Comparison of ENCODE assay signal across 14 cellular contexts in genomic region chr4:52750213-52750612, GRCh38. TPM values are rescaled to one million over a fixed set of nuclear protein-coding genes. Genes with fewer than 3 reads are reported as not detected.
DNase-seq lines count a peak whose midpoint lies in the region; ATAC-seq, FAIRE-seq and TF ChIP-seq lines count a peak whose summit lies in the region.
"Had no signal": no experiment of that assay in that cellular context is flagged by ENCODE, and none has a peak within 500 bp of the region (broad histone marks: within the 10 kb centered on the region; RNA-seq: fewer than 3 reads in every experiment).

No MANE protein-coding gene starts in this region.

- H3K18ac ChIP-seq in H9 (ENCODE audit: insufficient read length, low read depth, low read length): no peak overlapping the region

- TF ChIP-seq RAD21 in K562 (CRISPR knock-in tag; conservative IDR thresholded peaks at IDR 0.05 in 1 of 2, IDR thresholded peaks at IDR 0.05 in 1 of 2): no peak

- no peak overlapping the region for H3K56ac ChIP-seq in H9 (ENCODE audit: insufficient read length, low read depth, low read length)

- no peak for DNase-seq in T-helper 1 cell
- DNase-seq in H9: no peak
- no peak for DNase-seq in K562 (ENCODE audit: extremely low read depth in 1 of 4, low spot score in 3 of 4)
- no peak for DNase-seq in natural killer cell treated with Interleukin-12 subunit alpha and Interleukin-12 subunit beta and Interleukin-15 and Interleukin-18, amount 100 ng/mL, for 72 hours (ENCODE audit: low spot score)
- no peak for DNase-seq in NK-92 treated with Interleukin-12 subunit alpha and Interleukin-12 subunit beta, amount 100 ng/mL, for 24 hours (lab: John Stamatoyannopoulos, UW)
- DNase-seq in pons (ENCODE audit: low spot score): no peak
- DNase-seq in NCI-H2171 treated with DMSO at 0.1 percent for 48 hours (lab: John Stamatoyannopoulos, UW): no peak
- DNase-seq: left cardiac atrium; NCI-H2029 treated with DMSO at 0.1 percent for 48 hours; NCI-H69; stimulated activated naive B cell treated with anti-CD40 and anti-IgM and Interleukin-4, amounts not matched to agents 10 μg/mL and 1 μg/mL and 100 μg/mL, for 72 hours had no signal

- H2AK5ac ChIP-seq in H9 (ENCODE audit: insufficient read length, low read length): no peak overlapping the region

- no peaks in the 10 kb centered on the region for H3K79me1 ChIP-seq in H9 (ENCODE audit: insufficient read depth, low read depth, low read length, poor library complexity, severe bottlenecking)

- H3T11ph ChIP-seq in H9 (ENCODE audit: low read length): no peak overlapping the region

- no peak overlapping the region for H2AFZ ChIP-seq in H9 (ENCODE audit: low read length)
- no peak overlapping the region for H2AFZ ChIP-seq in K562 (ENCODE audit: low read depth, low read length)

- no peak overlapping the region for H4K91ac ChIP-seq in H9 (ENCODE audit: insufficient read length, low read depth, low read length)

- H3K79me2 ChIP-seq in H9 (ENCODE audit: insufficient read depth, low read length) (no peaks in the 10 kb centered on the region), K562 (ENCODE audit: control insufficient read depth, insufficient read depth, low read length) (no peaks in the 10 kb centered on the region)

- no peak for FAIRE-seq in K562 (lab: Jason Lieb, UNC)
- FAIRE-seq: A204.1, D721Med had no signal

- no peak overlapping the region for H3K4ac ChIP-seq in H9 (ENCODE audit: low read depth, low read length)

- in situ Hi-C loops in K562 (cut with MboI): no loop called here

- H2BK5ac ChIP-seq in H9 (ENCODE audit: insufficient read length, low read length): no peak overlapping the region

- no peak for ATAC-seq in K562
- ATAC-seq in natural killer cell treated with Interleukin-12 subunit alpha and Interleukin-12 subunit beta and Interleukin-15 and Interleukin-18, amount 100 ng/mL, for 72 hours: no peak

- H3K27ac ChIP-seq in H9 (ENCODE audit: insufficient read length, low read depth, low read length): no peak overlapping the region
- H3K27ac ChIP-seq in K562 (ENCODE audit: extremely low read depth, low read depth, low read length): no peak overlapping the region

- H3K4me1 Mint-ChIP-seq in T-helper 1 cell treated with Interleukin-12 subunit alpha and Interleukin-12 subunit beta and Interleukin-4 antibody, amounts not matched to agents 30 μg/mL and 1 μg/mL, for 36 hours (ENCODE audit: low read depth): peaks cover 11% of the 10 kb centered on the region
- H3K4me1 Mint-ChIP-seq in H9: peaks cover 4% of the 10 kb centered on the region in 2 experiments
- peaks cover 0 to 3% of the 10 kb centered on the region in 2 donors for H3K4me1 Mint-ChIP-seq in natural killer cell treated with Interleukin-12 subunit alpha and Interleukin-12 subunit beta and Interleukin-15 and Interleukin-18, amount 100 ng/mL, for 72 hours (ENCODE audit: low read depth in 2 of 2)

- BruUV-seq in K562 (replicated peaks; lab: Mats Ljungman, UMichigan): no TSS peak

- POLR2A ChIA-PET in K562 (lab: Yijun Ruan, JAX): no interaction called here

- no peak for TF ChIP-seq CTCF in H9 (conservative IDR thresholded peaks at IDR 0.05)
- TF ChIP-seq CTCF in K562 (IDR thresholded peaks at IDR 0.05 in 2 of 3, conservative IDR thresholded peaks at IDR 0.05 in 1 of 3; ENCODE audit: insufficient read depth in 2 of 3, low read depth in 1 of 3, low read length in 3 of 3): no peak

- no peak for TF ChIP-seq EP300 in K562 (IDR thresholded peaks at IDR 0.05; ENCODE audit: low read length)

- no peak for TF ChIP-seq POLR2A in K562 (conservative IDR thresholded peaks at IDR 0.05)

- no peaks in the 10 kb centered on the region for H4K20me1 ChIP-seq in H9 (ENCODE audit: control insufficient read depth, insufficient read depth, insufficient read length)
- H4K20me1 ChIP-seq in K562 (replicated peaks; ENCODE audit: control insufficient read depth, insufficient read depth, low read length): no peaks in the 10 kb centered on the region

- peak overlapping the region; percentile 3 for H3K9ac ChIP-seq in H9 (ENCODE audit: extremely low read depth, insufficient read length, low read length)
- no peak overlapping the region for H3K9ac ChIP-seq in K562 (ENCODE audit: insufficient read depth in 1 of 2, low read depth in 2 of 2, low read length in 2 of 2)

- no peak overlapping the region for H3K23ac ChIP-seq in H9 (ENCODE audit: insufficient read length, low read depth, low read length)

- intact Hi-C loops in K562 (cut with micrococcal nuclease): no loop called here

- no peaks in the 10 kb centered on the region for H3K36me3 Mint-ChIP-seq in T-helper 1 cell treated with Interleukin-12 subunit alpha and Interleukin-12 subunit beta and Interleukin-4 antibody, amounts not matched to agents 30 μg/mL and 1 μg/mL, for 36 hours (ENCODE audit: low read depth)
- H3K36me3 Mint-ChIP-seq in H9 (ENCODE audit: insufficient read depth in 1 of 3, low read depth in 3 of 3): peaks cover 29 to 47% (median 30%) of the 10 kb centered on the region in 3 experiments
- H3K36me3 Mint-ChIP-seq in natural killer cell treated with Interleukin-12 subunit alpha and Interleukin-12 subunit beta and Interleukin-15 and Interleukin-18, amount 100 ng/mL, for 72 hours: peaks cover 5% of the 10 kb centered on the region
- H3K36me3 Mint-ChIP-seq: stimulated activated naive B cell treated with anti-CD40 and anti-IgM and Interleukin-4, amounts not matched to agents 10 μg/mL and 1 μg/mL and 100 μg/mL, for 72 hours had no signal

- CTCF ChIA-PET in K562 (lab: Yijun Ruan, JAX; ENCODE audit: low intra/inter-chr PET ratio): no interaction called here

- H3K9me3 ChIP-seq in H9 (ENCODE audit: control insufficient read depth, low read depth, low read length) (no peaks in the 10 kb centered on the region), K562 (replicated peaks; ENCODE audit: control insufficient read depth, insufficient read depth, low read depth, low read length) (no peaks in the 10 kb centered on the region)

- no peak overlapping the region for H4K5ac ChIP-seq in H9 (ENCODE audit: insufficient read length, low read depth, low read length)

- no peaks in the 10 kb centered on the region for H3K23me2 ChIP-seq in H9 (ENCODE audit: insufficient read length, low read depth, low read length, poor library complexity, severe bottlenecking)

- no peak overlapping the region for H3K14ac ChIP-seq in H9 (ENCODE audit: insufficient read depth, low read length)

- H3K4me3 Mint-ChIP-seq in T-helper 1 cell treated with Interleukin-12 subunit alpha and Interleukin-12 subunit beta and Interleukin-4 antibody, amounts not matched to agents 30 μg/mL and 1 μg/mL, for 36 hours: peak overlapping the region; percentile 30
- H3K4me3 Mint-ChIP-seq in H9: peak overlapping the region; percentile 56 to 74
- peak overlapping the region; percentile 54 for H3K4me3 Mint-ChIP-seq in natural killer cell treated with Interleukin-12 subunit alpha and Interleukin-12 subunit beta and Interleukin-15 and Interleukin-18, amount 100 ng/mL, for 72 hours

- no peaks in the 10 kb centered on the region; the same call in 1 of the 2 replicates for H3K27me3 ChIP-seq in H9 (ENCODE audit: insufficient read depth, low read length)
- peaks cover 16 to 50% of the 10 kb centered on the region in 2 experiments for H3K27me3 ChIP-seq in K562 (ENCODE audit: control insufficient read depth in 2 of 2, insufficient read depth in 2 of 2, low read length in 2 of 2)

- H3K27ac Mint-ChIP-seq in T-helper 1 cell treated with Interleukin-12 subunit alpha and Interleukin-12 subunit beta and Interleukin-4 antibody, amounts not matched to agents 30 μg/mL and 1 μg/mL, for 36 hours: no peak overlapping the region
- no peak overlapping the region for H3K27ac Mint-ChIP-seq in H9
- H3K27ac Mint-ChIP-seq in natural killer cell treated with Interleukin-12 subunit alpha and Interleukin-12 subunit beta and Interleukin-15 and Interleukin-18, amount 100 ng/mL, for 72 hours: no peak overlapping the region
- H3K27ac Mint-ChIP-seq: stimulated activated naive B cell treated with anti-CD40 and anti-IgM and Interleukin-4, amounts not matched to agents 10 μg/mL and 1 μg/mL and 100 μg/mL, for 72 hours had no signal

- no peaks in the 10 kb centered on the region for H3K9me3 Mint-ChIP-seq in T-helper 1 cell treated with Interleukin-12 subunit alpha and Interleukin-12 subunit beta and Interleukin-4 antibody, amounts not matched to agents 30 μg/mL and 1 μg/mL, for 36 hours
- peaks cover 9 to 15% of the 10 kb centered on the region in 2 experiments; a peak in 4 of 5 replicates for H3K9me3 Mint-ChIP-seq in H9
- no peaks in the 10 kb centered on the region for H3K9me3 Mint-ChIP-seq in natural killer cell treated with Interleukin-12 subunit alpha and Interleukin-12 subunit beta and Interleukin-15 and Interleukin-18, amount 100 ng/mL, for 72 hours
- H3K9me3 Mint-ChIP-seq: stimulated activated naive B cell treated with anti-CD40 and anti-IgM and Interleukin-4, amounts not matched to agents 10 μg/mL and 1 μg/mL and 100 μg/mL, for 72 hours had no signal

- WGBS in H9 (ENCODE audit: extremely low coverage, insufficient read length, low lambda C conversion rate): no CpG with 5 or more reads among the region's 11 CpGs
- 19% methylated on average over 11 of the region's 11 CpGs for WGBS in K562 (ENCODE audit: insufficient coverage, low coverage, missing lambda C conversion rate)

- peaks cover 48% of the 10 kb centered on the region for H3K27me3 Mint-ChIP-seq in T-helper 1 cell treated with Interleukin-12 subunit alpha and Interleukin-12 subunit beta and Interleukin-4 antibody, amounts not matched to agents 30 μg/mL and 1 μg/mL, for 36 hours (ENCODE audit: low read depth)
- peaks cover 32% of the 10 kb centered on the region for H3K27me3 Mint-ChIP-seq in H9 (ENCODE audit: low read depth)
- H3K27me3 Mint-ChIP-seq in natural killer cell treated with Interleukin-12 subunit alpha and Interleukin-12 subunit beta and Interleukin-15 and Interleukin-18, amount 100 ng/mL, for 72 hours: peaks cover 45 to 47% of the 10 kb centered on the region in 2 donors

- peaks cover 4% of the 10 kb centered on the region; the same call in 1 of the 2 replicates for H3K4me1 ChIP-seq in H9 (ENCODE audit: insufficient read depth, low read length)
- H3K4me1 ChIP-seq in K562 (replicated peaks in 1 of 2; ENCODE audit: control insufficient read depth in 2 of 2, insufficient read depth in 2 of 2, low read length in 2 of 2): peaks cover 0 to 11% of the 10 kb centered on the region in 2 experiments; a peak in 3 of 5 replicates

- H2BK15ac ChIP-seq in H9 (ENCODE audit: low read depth, low read length): no peak overlapping the region

- H4K8ac ChIP-seq in H9 (replicated peaks; ENCODE audit: insufficient read length, low read depth, low read length): no peak overlapping the region

- H3K9me1 ChIP-seq in K562 (ENCODE audit: control insufficient read depth, insufficient read depth, low read length): no peaks in the 10 kb centered on the region

- H2BK120ac ChIP-seq in H9 (ENCODE audit: low read depth, low read length, poor library complexity, severe bottlenecking): no peak overlapping the region

- H2BK20ac ChIP-seq in H9 (ENCODE audit: low read depth, low read length, poor library complexity, severe bottlenecking): no peak overlapping the region

- H2BK12ac ChIP-seq in H9 (ENCODE audit: insufficient read length, low read depth, low read length): no peak overlapping the region

- H3K4me3 ChIP-seq in K562: no peak overlapping the region

- H3K4me2 ChIP-seq in H9 (ENCODE audit: insufficient read depth, insufficient read length, low read length) (peak overlapping the region; percentile 52), K562 (ENCODE audit: insufficient read depth, low read length) (no peak overlapping the region)

- H3K36me3 ChIP-seq in K562 (ENCODE audit: control insufficient read depth, insufficient read depth, low read length): no peaks in the 10 kb centered on the region

RNA-seq across cellular contexts. Expression of gene ERVMER34-1, which starts 1.0 kb away (rescaled TPM):
- 14.4 and 15.5 TPM in 2 replicates for total RNA-seq in H9 (2021)
- total RNA-seq in K562 (2011; cell fraction: chromatin; rRNA removed; ENCODE audit: low replicate concordance): 0.81 and 0.99 TPM in 2 replicates
- 0.50 and 0.92 TPM in 2 replicates for total RNA-seq in K562 (2011; cell fraction: nucleolus; rRNA removed)
- 0.81 and 1.2 TPM in 2 replicates for total RNA-seq in K562 (2011; cell fraction: nucleoplasm; rRNA removed)
- total RNA-seq in K562 (2014; rRNA removed): 0.18 and 0.24 TPM in 2 replicates
- 0.22 and 0.25 TPM in 2 replicates for total RNA-seq in K562 (2014; rRNA removed; fragmentation: Illumina TruSeq; extraction: Trizol)
- 0.15 and 0.25 TPM in 2 replicates for total RNA-seq in K562 (2015; rRNA removed; fragmentation: Illumina TruSeq; extraction: Trizol)
- 0.44 and 0.54 TPM in 2 replicates for total RNA-seq in K562 (2021)
- 0.57 TPM in 1 of 2 replicates, not detected in the other for polyA plus RNA-seq in K562 (2011; rRNA removed)
- polyA plus RNA-seq in K562 (2011; cell fraction: cytosol; rRNA removed): 0.06 and 0.27 TPM in 2 replicates
- 0.14 TPM in 1 of 2 replicates, not detected in the other for polyA plus RNA-seq in K562 (2011; cell fraction: nucleus; rRNA removed)
- polyA plus RNA-seq in K562 (2012): 0.29 and 0.30 TPM in 2 replicates
- 0.39 and 0.40 TPM in 2 replicates for polyA plus RNA-seq in K562 (2014; fragmentation: Illumina TruSeq; extraction: Trizol)
- under 1 TPM; 0.04 to 0.32 TPM for polyA plus RNA-seq in K562 (2014; fragmentation: Nextera tagmentation; extraction: Ambion mirVana)
- polyA plus RNA-seq in K562 (2014; rRNA removed): 0.20 and 0.25 TPM in 2 replicates
- polyA minus RNA-seq in K562 (2011; rRNA and poly(A)+ RNA removed): 0.60 TPM in 1 of 2 replicates, not detected in the other
- polyA minus RNA-seq in K562 (2011; cell fraction: cytosol; rRNA and poly(A)+ RNA removed): not detected in 2 replicates
- 0.27 TPM in 1 of 2 replicates, not detected in the other for polyA minus RNA-seq in K562 (2011; cell fraction: nucleus; rRNA and poly(A)+ RNA removed)
- not detected for total RNA-seq in natural killer cell treated with Interleukin-12 subunit alpha and Interleukin-12 subunit beta and Interleukin-15 and Interleukin-18, amount 100 ng/mL, for 72 hours
